32 cellular contexts compared by ENCODE assay signal in genomic region chr20:17671565-17671964, GRCh38. TPM values are rescaled to one million over a fixed set of nuclear protein-coding genes. Genes with fewer than 3 reads are reported as not detected.
"Had no signal": no experiment of that assay in that cellular context is flagged by ENCODE, and none has a peak within 500 bp of the region (broad histone marks: within the 10 kb centered on the region; RNA-seq: fewer than 3 reads in every experiment).

No MANE protein-coding gene starts in this region.

- H3K27ac Mint-ChIP-seq: activated naive CD4-positive, alpha-beta T cell treated with anti-CD3 and anti-CD28 coated beads for 36 hours; activated naive CD8-positive, alpha-beta T cell treated with anti-CD3 and anti-CD28 coated beads, Interleukin-2, amount 10 ng/mL, durations not matched to agents 7 days and 5 days; natural killer cell treated with Interleukin-12 subunit alpha and Interleukin-12 subunit beta and Interleukin-15 and Interleukin-18, amount 100 ng/mL, for 72 hours had no signal

- H3K4me3 ChIP-seq: ascending aorta, esophagus muscularis mucosa, heart left ventricle, lower lobe of right lung, mucosa of descending colon, skin epidermis, thyroid gland, upper lobe of right lung had no signal

- H3K9me3 Mint-ChIP-seq: activated naive CD4-positive, alpha-beta T cell treated with anti-CD3 and anti-CD28 coated beads for 36 hours; activated naive CD8-positive, alpha-beta T cell treated with anti-CD3 and anti-CD28 coated beads, Interleukin-2, amount 10 ng/mL, durations not matched to agents 7 days and 5 days; activated T-helper 1 cell treated with anti-CD3 and anti-CD28 coated beads, Interleukin-12 subunit alpha, Interleukin-12 subunit beta, Interleukin-2, Interleukin-4 antibody, amounts not matched to agents 30 ng/mL and 10 ng/mL and 1 ng/mL, durations not matched to agents 14 hours and 24 hours and 36 hours; immature natural killer cell; natural killer cell treated with Interleukin-12 subunit alpha and Interleukin-12 subunit beta and Interleukin-15 and Interleukin-18, amount 100 ng/mL, for 72 hours; stimulated activated naive CD8-positive, alpha-beta T cell treated with anti-CD3 and anti-CD28 coated beads, Interleukin-15, amount 100 ng/mL, for 72 hours had no signal

- DNase-seq: activated CD4-positive, alpha-beta T cell treated with anti-CD3 and anti-CD28 coated beads for 4 hours; activated CD4-positive, alpha-beta T cell treated with anti-CD3 and anti-CD28 coated beads, Interleukin-2, amount 50 U/mL, for 48 hours; activated CD8-positive, alpha-beta memory T cell treated with anti-CD3 and anti-CD28 coated beads for 24 hours; activated effector memory CD4-positive, alpha-beta T cell treated with anti-CD3 and anti-CD28 coated beads, Interleukin-2, amount 50 U/mL, for 16 hours; activated naive CD4-positive, alpha-beta T cell treated with anti-CD3 and anti-CD28 coated beads for 36 hours; activated naive CD8-positive, alpha-beta T cell treated with anti-CD3 and anti-CD28 coated beads, Interleukin-2, amount 10 ng/mL, durations not matched to agents 7 days and 5 days; brain microvascular endothelial cell; foreskin keratinocyte; heart left ventricle; hypothalamus; immature natural killer cell; kidney; lower lobe of right lung; mucosa of descending colon; stimulated activated CD4-positive, alpha-beta T cell treated with anti-CD3 and anti-CD28 coated beads, Interleukin-12 subunit alpha, Interleukin-12 subunit beta, amount 100 ng/mL, for 4 hours; stimulated activated CD4-positive, alpha-beta T cell treated with anti-CD3 and anti-CD28 coated beads, Interleukin-4, amount 100 ng/mL, for 1 hour; stimulated activated naive CD8-positive, alpha-beta T cell treated with anti-CD3 and anti-CD28 coated beads, Interleukin-15, amount 100 ng/mL, for 72 hours; T-helper 1 cell; thyroid gland; upper lobe of right lung had no signal

- ATAC-seq: foreskin keratinocyte; heart left ventricle; lower lobe of right lung; natural killer cell treated with Interleukin-12 subunit alpha and Interleukin-12 subunit beta and Interleukin-15 and Interleukin-18, amount 100 ng/mL, for 72 hours; sciatic nerve; stimulated activated naive CD8-positive, alpha-beta T cell treated with anti-CD3 and anti-CD28 coated beads, Interleukin-15, amount 100 ng/mL, for 72 hours; upper lobe of right lung had no signal

- H3K27ac ChIP-seq: ascending aorta, brain microvascular endothelial cell, esophagus muscularis mucosa, foreskin keratinocyte, lower lobe of right lung, upper lobe of right lung, VCaP had no signal

- H3K9me3 ChIP-seq: ascending aorta, esophagus muscularis mucosa, heart left ventricle, lower lobe of right lung, mucosa of descending colon, thyroid gland, upper lobe of right lung had no signal

- H3K27me3 ChIP-seq: ascending aorta, brain microvascular endothelial cell, esophagus muscularis mucosa, foreskin keratinocyte, heart left ventricle, thyroid gland, upper lobe of right lung had no signal

- H3K4me3 Mint-ChIP-seq: activated naive CD4-positive, alpha-beta T cell treated with anti-CD3 and anti-CD28 coated beads for 36 hours; activated naive CD8-positive, alpha-beta T cell treated with anti-CD3 and anti-CD28 coated beads, Interleukin-2, amount 10 ng/mL, durations not matched to agents 7 days and 5 days; activated T-helper 1 cell treated with anti-CD3 and anti-CD28 coated beads, Interleukin-12 subunit alpha, Interleukin-12 subunit beta, Interleukin-2, Interleukin-4 antibody, amounts not matched to agents 30 ng/mL and 10 ng/mL and 1 ng/mL, durations not matched to agents 14 hours and 24 hours and 36 hours; immature natural killer cell; natural killer cell treated with Interleukin-12 subunit alpha and Interleukin-12 subunit beta and Interleukin-15 and Interleukin-18, amount 100 ng/mL, for 72 hours; stimulated activated naive CD8-positive, alpha-beta T cell treated with anti-CD3 and anti-CD28 coated beads, Interleukin-15, amount 100 ng/mL, for 72 hours had no signal

- H3K27me3 Mint-ChIP-seq: activated naive CD8-positive, alpha-beta T cell treated with anti-CD3 and anti-CD28 coated beads, Interleukin-2, amount 10 ng/mL, durations not matched to agents 7 days and 5 days; natural killer cell treated with Interleukin-12 subunit alpha and Interleukin-12 subunit beta and Interleukin-15 and Interleukin-18, amount 100 ng/mL, for 72 hours; stimulated activated naive CD8-positive, alpha-beta T cell treated with anti-CD3 and anti-CD28 coated beads, Interleukin-15, amount 100 ng/mL, for 72 hours had no signal

- H3K4me1 ChIP-seq: foreskin keratinocyte had no signal

RNA-seq across cellular contexts. Expression of gene BANF2, which starts 28.2 kb away (rescaled TPM):
- total RNA-seq: activated naive CD4-positive, alpha-beta T cell treated with anti-CD3 and anti-CD28 coated beads for 36 hours; activated naive CD8-positive, alpha-beta T cell treated with anti-CD3 and anti-CD28 coated beads, Interleukin-2, amount 10 ng/mL, durations not matched to agents 7 days and 5 days; activated T-helper 1 cell treated with anti-CD3 and anti-CD28 coated beads, Interleukin-12 subunit alpha, Interleukin-12 subunit beta, Interleukin-2, Interleukin-4 antibody, amounts not matched to agents 30 ng/mL and 10 ng/mL and 1 ng/mL, durations not matched to agents 14 hours and 24 hours and 36 hours; ascending aorta; esophagus muscularis mucosa; foreskin keratinocyte; heart left ventricle; kidney; lower lobe of right lung; mesenteric fat pad; mucosa of descending colon; myocyte; natural killer cell treated with Interleukin-12 subunit alpha and Interleukin-12 subunit beta and Interleukin-15 and Interleukin-18, amount 100 ng/mL, for 72 hours; osteocyte; posterior vena cava; renal cortical epithelial cell; sciatic nerve; upper lobe of right lung had no signal
